In genomic region chr4:8230891-8231290, GRCh38 we compare ENCODE assay signal across 19 cellular contexts. TPM values are rescaled to one million over a fixed set of nuclear protein-coding genes. Genes with fewer than 3 reads are reported as not detected.
"Had no signal": no experiment of that assay in that cellular context is flagged by ENCODE, and none has a peak within 500 bp of the region (broad histone marks: within the 10 kb centered on the region; RNA-seq: fewer than 3 reads in every experiment).

No MANE protein-coding gene starts in this region.

- H3K9me3 ChIP-seq: adrenal gland, esophagus muscularis mucosa, pancreas, transverse colon had no signal

- H3K36me3 ChIP-seq: neural progenitor cell, transverse colon, WERI-Rb-1 had no signal

- H3K27me3 Mint-ChIP-seq: activated CD8-positive, alpha-beta T cell treated with anti-CD3 and anti-CD28 coated beads for 36 hours; activated naive CD4-positive, alpha-beta T cell treated with anti-CD3 and anti-CD28 coated beads, Interleukin-2, amount 50 U/mL, for 24 hours had no signal

- H3K27me3 ChIP-seq: adrenal gland, esophagus muscularis mucosa, foreskin keratinocyte, neural progenitor cell, pancreas, transverse colon had no signal

- DNase-seq: activated CD4-positive, alpha-beta T cell treated with anti-CD3 and anti-CD28 coated beads for 4 hours; activated CD8-positive, alpha-beta T cell treated with anti-CD3 and anti-CD28 coated beads for 36 hours; activated effector memory CD4-positive, alpha-beta T cell treated with anti-CD3 and anti-CD28 coated beads, Interleukin-2, amount 50 U/mL, for 16 hours; activated T-cell treated with anti-CD3 and anti-CD28 coated beads, Interleukin-2, amount 50 U/mL, for 4 hours; adrenal gland; caudate nucleus; foreskin keratinocyte; glutamatergic neuron; stimulated activated CD4-positive, alpha-beta T cell treated with anti-CD3 and anti-CD28 coated beads, Interleukin-1b, Interleukin-23, amount 100 ng/mL, for 48 hours; stimulated activated naive CD4-positive, alpha-beta T cell; transverse colon; WERI-Rb-1 had no signal

- H3K4me3 Mint-ChIP-seq: activated CD8-positive, alpha-beta T cell treated with anti-CD3 and anti-CD28 coated beads for 36 hours; activated naive CD4-positive, alpha-beta T cell treated with anti-CD3 and anti-CD28 coated beads, Interleukin-2, amount 50 U/mL, for 24 hours; activated T-cell treated with anti-CD3 and anti-CD28 coated beads, Interleukin-2, amount 50 U/mL, for 4 hours; mesothelial cell of epicardium; neural progenitor cell had no signal

- H3K9me3 Mint-ChIP-seq: activated CD8-positive, alpha-beta T cell treated with anti-CD3 and anti-CD28 coated beads for 36 hours; activated naive CD4-positive, alpha-beta T cell treated with anti-CD3 and anti-CD28 coated beads, Interleukin-2, amount 50 U/mL, for 24 hours; activated T-cell treated with anti-CD3 and anti-CD28 coated beads, Interleukin-2, amount 50 U/mL, for 4 hours; mesothelial cell of epicardium; neural progenitor cell; T-helper 1 cell treated with Interleukin-12 subunit alpha and Interleukin-12 subunit beta and Interleukin-4 antibody, amounts not matched to agents 30 μg/mL and 1 μg/mL, for 36 hours had no signal

- H3K4me3 ChIP-seq: adrenal gland, coronary artery, esophagus muscularis mucosa, neural progenitor cell, pancreas, transverse colon had no signal

- H3K4me2 ChIP-seq: neural progenitor cell had no signal

- ATAC-seq: activated CD8-positive, alpha-beta T cell treated with anti-CD3 and anti-CD28 coated beads for 36 hours; activated T-cell treated with anti-CD3 and anti-CD28 coated beads, Interleukin-2, amount 50 U/mL, for 4 hours; foreskin keratinocyte; pancreas had no signal

- H3K4me1 ChIP-seq: foreskin keratinocyte had no signal

- H3K36me3 Mint-ChIP-seq: activated naive CD4-positive, alpha-beta T cell treated with anti-CD3 and anti-CD28 coated beads, Interleukin-2, amount 50 U/mL, for 24 hours; neural progenitor cell had no signal

- H2AFZ ChIP-seq: neural progenitor cell had no signal

- H3K27ac ChIP-seq: adrenal gland, coronary artery, esophagus muscularis mucosa, neural progenitor cell, pancreas, transverse colon, WERI-Rb-1 had no signal

- H3K27ac Mint-ChIP-seq: neural progenitor cell; T-helper 1 cell treated with Interleukin-12 subunit alpha and Interleukin-12 subunit beta and Interleukin-4 antibody, amounts not matched to agents 30 μg/mL and 1 μg/mL, for 36 hours had no signal

- H3K9ac ChIP-seq: neural progenitor cell had no signal

RNA-seq across cellular contexts. Expression of gene HTRA3, which starts 38.7 kb away (rescaled TPM):
- total RNA-seq: activated T-cell treated with anti-CD3 and anti-CD28 coated beads, Interleukin-2, amount 50 U/mL, for 4 hours; foreskin keratinocyte had no signal
